In the genomic region with DNA sequence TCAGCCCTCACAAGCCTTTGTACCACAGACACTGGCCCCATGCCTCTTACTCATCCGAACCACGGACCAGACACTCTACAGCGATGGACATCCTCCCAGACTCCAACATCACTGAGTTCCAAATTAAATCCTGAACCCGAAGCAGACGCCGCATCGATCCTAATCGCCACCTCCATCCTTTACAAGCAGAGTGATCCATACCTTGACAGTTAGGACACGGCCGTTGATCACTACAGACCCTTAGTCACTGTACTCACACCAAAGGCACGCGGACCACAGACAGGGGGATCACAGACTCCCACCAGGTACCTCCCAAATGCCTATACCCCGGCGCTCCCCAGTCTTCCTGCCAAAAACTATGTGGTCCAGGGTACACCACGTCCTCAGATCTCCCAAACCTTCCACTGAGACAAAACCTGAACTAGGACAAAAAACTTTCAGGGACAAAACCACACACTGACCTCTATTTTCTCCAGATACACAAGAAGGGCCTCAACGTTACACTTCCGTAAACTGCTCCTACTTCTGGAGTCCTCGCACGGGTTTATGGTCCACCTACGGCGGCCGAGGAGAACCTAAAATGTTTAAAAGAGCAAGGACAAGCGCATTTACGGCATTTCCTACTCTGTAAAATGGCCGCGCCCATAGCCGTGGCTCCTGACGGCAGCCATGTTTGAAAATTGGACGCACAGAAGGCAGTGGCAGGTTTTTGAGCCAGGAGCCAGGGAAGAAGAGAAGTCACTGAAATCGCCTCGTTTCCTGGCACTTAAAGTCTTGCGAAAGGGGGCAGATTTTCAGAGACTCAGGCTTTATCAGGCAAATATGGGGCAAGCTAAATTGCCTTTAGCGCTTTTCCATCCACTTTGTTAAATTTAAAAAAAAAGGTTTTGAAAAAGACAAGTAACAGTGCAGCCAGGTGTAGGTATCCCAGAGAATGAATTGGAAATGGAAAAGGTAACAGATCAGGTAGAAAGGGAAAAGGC, we compare ENCODE assay signal across 8 cellular contexts.
DNase-seq lines count a peak whose midpoint lies in the region; ATAC-seq and TF ChIP-seq lines count a peak whose summit lies in the region.

TSS of gene ZNF350 (minus strand) at position 532 of the 983 bp plus-strand sequence. CDS start 12,480 bp downstream, outside the sequence.

- peak; percentile 79 for DNase-seq in GM13977 (ENCODE audit: low spot score)
- peak; percentile 88 for DNase-seq in NCI-H2196 (lab: John Stamatoyannopoulos, UW; ENCODE audit: unreplicated experiment)
- peak; percentile 85 for DNase-seq in activated CD4-positive, CD25-positive, alpha-beta regulatory T cell treated with anti-CD3 and anti-CD28 coated beads, Interleukin-2, amount 50 U/mL, for 16 hours (ENCODE audit: low read depth, low spot score)
- peak; percentile 98 for DNase-seq in cerebellar cortex (ENCODE audit: low spot score)
- peak; percentile 99 for DNase-seq in iris pigment epithelial cell (ENCODE audit: low read depth)
- DNase-seq in stimulated activated CD4-positive, alpha-beta T cell treated with anti-CD3 and anti-CD28 coated beads, Interleukin-12 subunit alpha, Interleukin-12 subunit beta, amount 100 ng/mL, for 24 hours (ENCODE audit: low read depth in 2 of 2), result peak; percentile 69 to 71
- no peak for DNase-seq in LoVo (ENCODE audit: low spot score)

- in situ Hi-C loops in GM13977 (cut with MboI; ENCODE audit: low pct_unique_long_range_greater_than_20kb, low sequenced_read_pairs, unreplicated experiment), result no loop called here

- peak; percentile 85 for ATAC-seq in HG02973 (IDR thresholded peaks at IDR 0.05; ENCODE audit: unreplicated experiment)

- no peak for TF ChIP-seq CTCF in GM13977 (IDR thresholded peaks at IDR 0.05; ENCODE audit: extremely low read depth, insufficient read depth, missing control alignments)
